8 cellular contexts compared by ENCODE assay signal in the genomic region with DNA sequence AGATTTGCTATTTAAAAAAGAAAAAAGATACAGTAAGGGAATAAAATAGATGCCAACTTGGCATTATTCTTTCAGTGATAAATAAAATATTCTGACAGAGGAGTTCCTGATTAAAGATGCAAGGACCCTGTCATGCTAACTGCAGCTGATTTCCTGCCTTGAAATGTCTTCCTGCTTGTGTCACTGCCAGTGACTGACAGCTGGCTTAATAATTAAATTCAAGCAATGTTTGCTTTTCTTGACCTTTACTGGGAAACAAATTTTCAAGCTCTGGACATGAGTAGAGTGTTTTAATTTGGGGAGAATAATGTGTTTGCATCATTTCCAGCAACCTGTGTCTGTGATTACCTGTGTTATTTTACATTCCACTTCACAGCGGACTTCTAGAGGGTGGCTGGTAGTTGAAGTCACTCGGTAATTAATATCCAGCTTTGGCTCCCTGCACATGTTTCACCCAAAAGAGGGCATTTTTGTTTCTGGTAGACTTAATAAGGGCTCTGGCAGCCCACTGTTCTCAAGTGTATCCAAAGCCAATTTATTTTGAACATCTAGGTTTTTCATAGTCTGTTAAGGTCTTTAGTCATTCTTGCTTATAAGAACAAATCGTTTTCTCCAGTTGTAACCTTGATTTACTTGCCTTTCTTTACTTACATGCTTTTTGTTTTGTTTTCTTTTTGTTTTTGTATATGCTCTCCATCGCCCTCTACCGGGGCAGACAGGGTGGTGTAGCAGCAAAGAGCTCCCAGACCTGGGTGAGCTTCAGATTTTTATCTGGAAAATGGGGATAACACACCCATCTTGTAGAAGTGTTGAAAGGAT. TPM values are rescaled to one million over a fixed set of nuclear protein-coding genes. Genes with fewer than 3 reads are reported as not detected.
DNase-seq lines count a peak whose midpoint lies in the region; ATAC-seq, FAIRE-seq and TF ChIP-seq lines count a peak whose summit lies in the region.

No MANE protein-coding gene starts in this region.

- H3K9me3 ChIP-seq in colonic mucosa (no peaks in the 10 kb centered on the region), mesenchymal stem cell (ENCODE audit: control insufficient read depth, low read length) (no peaks in the 10 kb centered on the region)

- H2BK5ac ChIP-seq in mesenchymal stem cell (ENCODE audit: low read depth, low read length, poor library complexity, severe bottlenecking): no peak overlapping the region

- no peak overlapping the region for H2BK12ac ChIP-seq in mesenchymal stem cell (ENCODE audit: low read length in 2 of 2)

- H3K27me3 ChIP-seq in BJ (ENCODE audit: control insufficient read depth, insufficient read depth, low read length) (no peaks in the 10 kb centered on the region), colonic mucosa (no peaks in the 10 kb centered on the region), mesenchymal stem cell (ENCODE audit: control insufficient read depth in 1 of 2, insufficient read depth in 1 of 2, low read length in 2 of 2) (no peaks in the 10 kb centered on the region)

- CTCF ChIA-PET in BJ (lab: Yijun Ruan, JAX) (interaction anchor here (0.6 to 3.9 kb wide), 30 partner anchors 10 to 275 kb away, joined by 3 to 69 read pairs (median 4); partner anchors contain the start of genes APLF, CNRIP1 and FBXO48), WTC11 (lab: Charles Lee) (interaction anchor here (0.5 to 2.5 kb wide), 48 partner anchors 8 to 349 kb away, joined by 3 to 26 read pairs (median 4); partner anchors contain the start of genes APLF, FBXO48 and PROKR1)

- TF ChIP-seq CTCF in BJ (IDR thresholded peaks at IDR 0.05; ENCODE audit: insufficient read depth, low read depth, low read length) (peak; percentile 94), WTC11 (IDR thresholded peaks at IDR 0.05) (peak; percentile 72), colonic mucosa (IDR thresholded peaks at IDR 0.05) (peak; percentile 85)

- no peak overlapping the region for H4K8ac ChIP-seq in mesenchymal stem cell (ENCODE audit: low read length)

- no peak overlapping the region for H4K91ac ChIP-seq in mesenchymal stem cell (ENCODE audit: low read length)

- DNase-seq in BJ (ENCODE audit: low read depth) (peak; percentile 2), GM19239 (ENCODE audit: insufficient read length, low spot score) (peak; percentile 15), LoVo (ENCODE audit: low spot score) (peak; percentile 40), WTC11 (ENCODE audit: low spot score) (peak; percentile 59), colonic mucosa (peak; percentile 42), mesenchymal stem cell (peak; percentile 50), ecto neural progenitor cell (ENCODE audit: low spot score) (no peak)
- peak; percentile 51 for DNase-seq in stimulated activated naive CD8-positive, alpha-beta T cell treated with anti-CD3 and anti-CD28 coated beads, Interleukin-15, Interleukin-2, amounts not matched to agents 100 U/mL and 50 U/mL, for 24 hours

- ATAC-seq in WTC11: peak; percentile 65
- ATAC-seq in stimulated activated naive CD8-positive, alpha-beta T cell treated with anti-CD3 and anti-CD28 coated beads, Interleukin-15, Interleukin-2, amounts not matched to agents 100 U/mL and 50 U/mL, for 24 hours: no peak

- H3K27me3 Mint-ChIP-seq in WTC11 (ENCODE audit: low read depth): no peaks in the 10 kb centered on the region; the same call in 1 of the 2 replicates

- no peak overlapping the region for H3K9ac ChIP-seq in colonic mucosa (ENCODE audit: low read depth in 2 of 2, low read length in 2 of 2)
- H3K9ac ChIP-seq in mesenchymal stem cell (ENCODE audit: low read length): peak overlapping the region; percentile 40

- peak overlapping the region in 1 of 2 experiments; percentile 41 for H3K4ac ChIP-seq in mesenchymal stem cell (ENCODE audit: low read depth in 1 of 2, low read length in 2 of 2)

- no peak overlapping the region for H3K23ac ChIP-seq in mesenchymal stem cell (ENCODE audit: low read length in 2 of 2)

- H2BK15ac ChIP-seq in mesenchymal stem cell (ENCODE audit: low read depth, poor library complexity, severe bottlenecking): no peak overlapping the region

- POLR2A ChIA-PET in BJ (lab: Charles Lee) (no interaction called here), WTC11 (lab: Charles Lee) (no interaction called here)

- peaks cover 19% of the 10 kb centered on the region for H3K9me3 Mint-ChIP-seq in WTC11

- H2BK120ac ChIP-seq in mesenchymal stem cell (ENCODE audit: low read depth, low read length): no peak overlapping the region

- no peak overlapping the region for H3K18ac ChIP-seq in mesenchymal stem cell (ENCODE audit: low read depth in 1 of 2, low read length in 2 of 2)

- H3K79me1 ChIP-seq in mesenchymal stem cell (replicated peaks; ENCODE audit: low read length, poor library complexity, severe bottlenecking): no peaks in the 10 kb centered on the region

- intact Hi-C loops in colonic mucosa (cut with DNase I): loop anchor here (10.0 kb wide), 1 partner anchor 110 kb away; no protein-coding TSS in a partner anchor

- WGBS in mesenchymal stem cell: 50% methylated on average over 4 of the region's 5 CpGs

- no peak overlapping the region for H2AFZ ChIP-seq in mesenchymal stem cell (ENCODE audit: low read depth, low read length)

- no peak overlapping the region for H3K27ac Mint-ChIP-seq in WTC11

- no peaks in the 10 kb centered on the region for H3K36me3 ChIP-seq in BJ (ENCODE audit: control insufficient read depth, insufficient read depth, low read length)
- H3K36me3 ChIP-seq in colonic mucosa: no peaks in the 10 kb centered on the region
- no peaks in the 10 kb centered on the region for H3K36me3 ChIP-seq in mesenchymal stem cell (ENCODE audit: control insufficient read depth in 1 of 2, insufficient read depth in 2 of 2, low read depth in 1 of 2, low read length in 2 of 2)

- H3K36me3 Mint-ChIP-seq in WTC11: peaks cover 2% of the 10 kb centered on the region; the same call in 1 of the 2 replicates

- H3K4me3 ChIP-seq in BJ (ENCODE audit: low read depth, low read length) (no peak overlapping the region), colonic mucosa (no peak overlapping the region), mesenchymal stem cell (ENCODE audit: insufficient read depth in 1 of 2, low read depth in 1 of 2, low read length in 2 of 2) (no peak overlapping the region)

- 0 out of 2 replicates have a peak, but pooled peaks cover 2% of the 10 kb centered on the region for H3K4me1 Mint-ChIP-seq in WTC11

- H3K4me1 ChIP-seq in colonic mucosa: no peaks in the 10 kb centered on the region
- H3K4me1 ChIP-seq in mesenchymal stem cell (ENCODE audit: control insufficient read depth, insufficient read depth, low read depth, low read length): no peaks in the 10 kb centered on the region

- H3K27ac ChIP-seq in colonic mucosa (no peak overlapping the region), mesenchymal stem cell (ENCODE audit: low read length, poor library complexity, severe bottlenecking) (peak overlapping the region; percentile 20)

- peak overlapping the region; percentile 56 for H3K4me2 ChIP-seq in mesenchymal stem cell (ENCODE audit: low read length, poor library complexity, severe bottlenecking)

- no peak overlapping the region for H3K14ac ChIP-seq in mesenchymal stem cell (ENCODE audit: low read length in 2 of 2)

- no peak overlapping the region for H3K4me3 Mint-ChIP-seq in WTC11

- peak; percentile 80 for FAIRE-seq in GM19239 (lab: Jason Lieb, UNC)

- H2AK5ac ChIP-seq in mesenchymal stem cell (ENCODE audit: low read length, severe bottlenecking): no peak overlapping the region

TF ChIP-seq in WTC11, 78 proteins besides CTCF, POLR2A, EP300 and RAD21 (continues in another document):
- no peak for TF ChIP-seq GRHL2 (CRISPR knock-in tag; IDR thresholded peaks at IDR 0.05; ENCODE audit: insufficient replicate concordance, severe bottlenecking)
- no peak for TF ChIP-seq STAT6 (CRISPR knock-in tag; conservative IDR thresholded peaks at IDR 0.05; ENCODE audit: low read depth)
- TF ChIP-seq ZNF671 (CRISPR knock-in tag; IDR thresholded peaks at IDR 0.05): no peak

RNA-seq across cellular contexts. Expression of gene PROKR1, which starts 48.5 kb away (rescaled TPM):
- not detected in 2 replicates for polyA plus RNA-seq in BJ (2011; rRNA removed)
- not detected in 2 replicates for polyA minus RNA-seq in BJ (2011; rRNA and poly(A)+ RNA removed)
- 2.6 to 4.4 TPM (median 2.8 TPM) in 3 replicates for total RNA-seq in WTC11 (2021)
- under 1 TPM; 0.07 to 0.08 TPM for total RNA-seq in colonic mucosa
- not detected for polyA plus RNA-seq in mesenchymal stem cell (2013, experiment 1 of 2)
- 0.01 TPM for polyA plus RNA-seq in mesenchymal stem cell (2013, experiment 2 of 2)
